Comparison of ENCODE assay signal across 8 cellular contexts in genomic region chr1:172342584-172343245, GRCh38.
DNase-seq lines count a peak whose midpoint lies in the region; ATAC-seq lines count a peak whose summit lies in the region.

No MANE protein-coding gene starts in this region.

- H3K4me1 Mint-ChIP-seq in activated naive CD4-positive, alpha-beta T cell treated with anti-CD3 and anti-CD28 coated beads, Interleukin-2, amount 10 ng/mL, durations not matched to agents 7 days and 5 days: peaks cover 42% of the 10 kb centered on the region

- peak overlapping the region; percentile 74 for H3K4me3 ChIP-seq in adipocyte (ENCODE audit: low read length)
- no peak overlapping the region for H3K4me3 ChIP-seq in skeletal muscle satellite cell (ENCODE audit: low read length)

- CTCF ChIA-PET in activated naive CD4-positive, alpha-beta T cell treated with anti-CD3 and anti-CD28 coated beads, Interleukin-2, amount 10 ng/mL, durations not matched to agents 7 days and 5 days (lab: Charles Lee): interaction anchor here (1.0 to 1.6 kb wide), 5 partner anchors 9 to 73 kb away, joined by 3 to 8 read pairs (median 4); no protein-coding TSS in a partner anchor

- no peak overlapping the region for H3K27ac Mint-ChIP-seq in activated naive CD4-positive, alpha-beta T cell treated with anti-CD3 and anti-CD28 coated beads, Interleukin-2, amount 10 ng/mL, durations not matched to agents 7 days and 5 days

- H3K4me1 ChIP-seq in adipocyte (ENCODE audit: control insufficient read depth, insufficient read depth, low read length): peaks cover 30% of the 10 kb centered on the region
- H3K4me1 ChIP-seq in skeletal muscle satellite cell (ENCODE audit: control insufficient read depth, insufficient read depth, low read length): peaks cover 27% of the 10 kb centered on the region

- peak; percentile 17 for DNase-seq in adipocyte (ENCODE audit: low read depth)
- DNase-seq in T-helper 9 cell: no peak
- DNase-seq in activated naive CD4-positive, alpha-beta T cell treated with anti-CD3 and anti-CD28 coated beads, Interleukin-2, amount 10 ng/mL, durations not matched to agents 7 days and 5 days: no peak
- no peak for DNase-seq in ureter (ENCODE audit: low spot score)

- H3K27me3 Mint-ChIP-seq in activated naive CD4-positive, alpha-beta T cell treated with anti-CD3 and anti-CD28 coated beads, Interleukin-2, amount 10 ng/mL, durations not matched to agents 7 days and 5 days: no peaks in the 10 kb centered on the region

- H3K36me3 ChIP-seq in adipocyte (ENCODE audit: control insufficient read depth, insufficient read depth, low read length, severe bottlenecking) (no peaks in the 10 kb centered on the region), skeletal muscle satellite cell (ENCODE audit: insufficient read depth, low read length) (no peaks in the 10 kb centered on the region)

- H3K36me3 Mint-ChIP-seq in activated naive CD4-positive, alpha-beta T cell treated with anti-CD3 and anti-CD28 coated beads, Interleukin-2, amount 10 ng/mL, durations not matched to agents 7 days and 5 days: peaks cover 4% of the 10 kb centered on the region

- H3K4me2 ChIP-seq in skeletal muscle satellite cell (ENCODE audit: low read length): peak overlapping the region; percentile 75

- ATAC-seq in GM19043 (IDR thresholded peaks at IDR 0.05; ENCODE audit: low read depth, unreplicated experiment): peak; percentile 34
- ATAC-seq in HG03342 (IDR thresholded peaks at IDR 0.05; ENCODE audit: unreplicated experiment): peak; percentile 52
- ATAC-seq in HG03457 (IDR thresholded peaks at IDR 0.05; ENCODE audit: unreplicated experiment): no peak

- H3K27me3 ChIP-seq in adipocyte (replicated peaks; ENCODE audit: control insufficient read depth, insufficient read depth, low read length): no peaks in the 10 kb centered on the region
- H3K27me3 ChIP-seq in skeletal muscle satellite cell (ENCODE audit: control insufficient read depth, insufficient read depth, low read length): no peaks in the 10 kb centered on the region

- H3K9me3 ChIP-seq in adipocyte (ENCODE audit: control insufficient read depth, low read length) (peaks cover 8% of the 10 kb centered on the region), skeletal muscle satellite cell (replicated peaks; ENCODE audit: low read length) (no peaks in the 10 kb centered on the region)

- H3K9me3 Mint-ChIP-seq in activated naive CD4-positive, alpha-beta T cell treated with anti-CD3 and anti-CD28 coated beads, Interleukin-2, amount 10 ng/mL, durations not matched to agents 7 days and 5 days: peaks cover 15% of the 10 kb centered on the region

- peak overlapping the region; percentile 79 for H3K9ac ChIP-seq in adipocyte (ENCODE audit: low read length)
- H3K9ac ChIP-seq in skeletal muscle satellite cell (ENCODE audit: low read depth, low read length): peak overlapping the region; percentile 77

- no peak overlapping the region for H3K4me3 Mint-ChIP-seq in activated naive CD4-positive, alpha-beta T cell treated with anti-CD3 and anti-CD28 coated beads, Interleukin-2, amount 10 ng/mL, durations not matched to agents 7 days and 5 days
